In the genomic region with DNA sequence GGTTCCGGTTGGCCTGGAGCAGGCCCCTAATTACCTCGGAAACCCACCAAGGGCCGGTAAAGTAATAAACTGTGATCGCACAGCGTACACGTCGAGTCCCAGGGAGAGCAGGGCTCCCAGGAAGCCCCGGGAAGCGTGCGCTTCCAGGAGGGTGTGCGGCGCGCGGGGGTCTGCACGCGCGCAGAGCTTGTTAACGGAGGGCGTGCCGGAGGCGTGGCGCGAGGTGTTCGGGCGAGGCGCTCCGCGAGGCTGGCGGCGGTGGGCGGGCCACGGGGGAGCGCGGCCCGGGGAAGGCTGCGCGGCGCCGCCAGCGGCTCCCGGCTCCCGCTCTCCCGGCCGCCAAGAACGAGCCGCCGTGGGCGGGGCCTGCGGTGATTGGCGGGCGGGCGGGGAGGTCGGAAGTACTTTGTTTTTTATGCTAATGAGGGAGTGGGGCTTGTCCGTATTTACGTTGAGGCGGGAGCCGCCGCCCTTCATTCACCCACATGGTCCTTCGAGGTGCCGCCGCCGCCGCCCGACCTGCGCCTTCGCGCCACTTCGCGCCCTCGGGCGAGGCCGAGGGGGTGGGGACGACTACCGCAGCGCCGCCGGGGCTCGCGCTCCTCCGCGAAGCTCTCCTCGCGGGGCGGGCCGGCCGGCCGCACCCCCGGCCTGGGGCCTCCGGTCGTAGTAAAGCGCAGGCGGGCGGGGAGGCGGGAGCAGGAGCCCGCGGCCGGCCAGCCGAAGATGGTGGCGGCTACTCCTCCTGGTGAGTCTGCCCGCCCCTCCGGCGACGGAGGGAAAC, we compare ENCODE assay signal across 8 cellular contexts. TPM values are rescaled to one million over a fixed set of nuclear protein-coding genes. Genes with fewer than 3 reads are reported as not detected.
DNase-seq lines count a peak whose midpoint lies in the region; ATAC-seq and TF ChIP-seq lines count a peak whose summit lies in the region.

Gene MIR17HG, plus strand, starts transcription at position 476 of the 784 bp plus-strand sequence.

- no peaks in the 10 kb centered on the region for H3K27me3 Mint-ChIP-seq in activated T-cell treated with anti-CD3 and anti-CD28 coated beads, Interleukin-2, amount 50 U/mL, for 4 hours (ENCODE audit: low read depth)

- peak within 1 kb of the TSS; percentile 52 for H3K4me2 ChIP-seq in KMS-11

- peak within 1 kb of the TSS; percentile 96 for H3K9ac ChIP-seq in KMS-11

- H2AFZ ChIP-seq in KMS-11 (ENCODE audit: low read depth), result peak within 1 kb of the TSS; percentile 59

- H3K36me3 ChIP-seq in KMS-11 (ENCODE audit: insufficient read depth) (peaks cover 22% of the 10 kb centered on the region; the same call in 1 of the 2 replicates), Peyer's patch (no peaks in the 10 kb centered on the region)

- peaks cover 12% of the 10 kb centered on the region; the same call in 1 of the 2 replicates for H4K20me1 ChIP-seq in KMS-11 (ENCODE audit: insufficient read depth)

- peaks cover 33% of the 10 kb centered on the region for H3K36me3 Mint-ChIP-seq in activated T-cell treated with anti-CD3 and anti-CD28 coated beads, Interleukin-2, amount 50 U/mL, for 4 hours (ENCODE audit: insufficient read depth)

- peak within 1 kb of the TSS; percentile 92 for H3K27ac ChIP-seq in KMS-11
- H3K27ac ChIP-seq in Peyer's patch, result peak within 1 kb of the TSS; percentile 94 to 97 (median 96)

- no peaks in the 10 kb centered on the region for H3K9me3 ChIP-seq in Peyer's patch

- H3K27me3 ChIP-seq in KMS-11 (ENCODE audit: insufficient read depth, low read depth), result no peaks in the 10 kb centered on the region
- no peaks in the 10 kb centered on the region for H3K27me3 ChIP-seq in Peyer's patch

- TF ChIP-seq CTCF in KMS-11 (conservative IDR thresholded peaks at IDR 0.05; ENCODE audit: low read depth, low read length), result no peak
- TF ChIP-seq CTCF in Peyer's patch (IDR thresholded peaks at IDR 0.05), result peak in 1 of 6 experiments; percentile 10

- peaks cover 27% of the 10 kb centered on the region for H3K4me1 ChIP-seq in KMS-11 (ENCODE audit: low read depth, poor library complexity, severe bottlenecking)
- H3K4me1 ChIP-seq in Peyer's patch, result peaks cover 0 to 17% (median 4%) of the 10 kb centered on the region in 4 donors

- peak; percentile 52 to 64 for TF ChIP-seq POLR2A in Peyer's patch (IDR thresholded peaks at IDR 0.05)

- H3K9me3 Mint-ChIP-seq in activated T-cell treated with anti-CD3 and anti-CD28 coated beads, Interleukin-2, amount 50 U/mL, for 4 hours, result no peaks in the 10 kb centered on the region

- H3K4me3 Mint-ChIP-seq in activated T-cell treated with anti-CD3 and anti-CD28 coated beads, Interleukin-2, amount 50 U/mL, for 4 hours, result peak within 1 kb of the TSS; percentile 95

- ATAC-seq in GM21786 (IDR thresholded peaks at IDR 0.05; ENCODE audit: unreplicated experiment) (peak; percentile 51), esophagus mucosa (peak; percentile 88)
- ATAC-seq in activated T-cell treated with anti-CD3 and anti-CD28 coated beads, Interleukin-2, amount 50 U/mL, for 4 hours, result peak; percentile 53 to 55

- H3K4me1 Mint-ChIP-seq in activated T-cell treated with anti-CD3 and anti-CD28 coated beads, Interleukin-2, amount 50 U/mL, for 4 hours (ENCODE audit: low read depth), result peaks cover 42% of the 10 kb centered on the region

- H3K4me3 ChIP-seq in KMS-11 (IDR thresholded peaks at IDR 0.05; ENCODE audit: insufficient read depth, low read depth, low read length), result no peak within 1 kb of the TSS
- peak within 1 kb of the TSS; percentile 81 to 99 (median 88) for H3K4me3 ChIP-seq in Peyer's patch

- peaks cover 35% of the 10 kb centered on the region for H3K79me2 ChIP-seq in KMS-11 (ENCODE audit: insufficient read depth, low read depth)

- peak; percentile 89 for DNase-seq in DMS79 (lab: John Stamatoyannopoulos, UW)
- peak; percentile 90 to 96 (median 96) for DNase-seq in Peyer's patch
- peak; percentile 89 for DNase-seq in activated T-cell treated with anti-CD3 and anti-CD28 coated beads, Interleukin-2, amount 50 U/mL, for 4 hours
- DNase-seq in myocyte (ENCODE audit: low read depth), result peak; percentile 87
- peak; percentile 79 for DNase-seq in stimulated activated CD8-positive, alpha-beta memory T cell treated with anti-CD3 and anti-CD28 coated beads, Interleukin-7, amount 100 ng/mL, for 24 hours (ENCODE audit: low read depth)

RNA-seq across cellular contexts. Expression of gene MIR17HG, which starts in this region (rescaled TPM):
- total RNA-seq in Peyer's patch (10 to 100 TPM in 1 of 4 donors, 1 to 10 TPM in 2, under 1 TPM in 1; 0.88 to 10.4 (median 4.5) TPM), esophagus mucosa (3.5 TPM), myocyte (3.6 and 4.6 TPM in 2 replicates)
- total RNA-seq in activated T-cell treated with anti-CD3 and anti-CD28 coated beads, Interleukin-2, amount 50 U/mL, for 4 hours, result 10 to 100 TPM; 33.9 to 35.6 (median 34.6) TPM
- polyA plus RNA-seq in myocyte (2012), result 0.38 TPM
